ENCODE assay signal across 22 cellular contexts in genomic region chr10:96023168-96023567, GRCh38. TPM values are rescaled to one million over a fixed set of nuclear protein-coding genes. Genes with fewer than 3 reads are reported as not detected.
DNase-seq lines count a peak whose midpoint lies in the region; ATAC-seq, FAIRE-seq and TF ChIP-seq lines count a peak whose summit lies in the region.
"Had no signal": no experiment of that assay in that cellular context is flagged by ENCODE, and none has a peak within 500 bp of the region (broad histone marks: within the 10 kb centered on the region; RNA-seq: fewer than 3 reads in every experiment).

No MANE protein-coding gene starts in this region.

- H3K27ac Mint-ChIP-seq in activated naive CD8-positive, alpha-beta T cell treated with anti-CD3 and anti-CD28 coated beads, Interleukin-2, amount 50 U/mL, for 24 hours, result no peak overlapping the region
- H3K27ac Mint-ChIP-seq in activated naive CD8-positive, alpha-beta T cell treated with anti-CD3 and anti-CD28 coated beads for 36 hours, result no peak overlapping the region
- H3K27ac Mint-ChIP-seq: B cell; CD4-positive, CD25-positive, alpha-beta regulatory T cell; CD8-positive, alpha-beta T cell had no signal

- intact Hi-C loops in thyroid gland (cut with DNase I), result no loop called here

- no peak for TF ChIP-seq POLR2A in GM12891 (IDR thresholded peaks at IDR 0.05; ENCODE audit: low read depth, low read length)
- no peak for TF ChIP-seq POLR2A in thyroid gland (IDR thresholded peaks at IDR 0.05)

- H3K27ac ChIP-seq in rectal smooth muscle tissue (ENCODE audit: low read depth, low read length), result peak overlapping the region; percentile 56
- H3K27ac ChIP-seq in thyroid gland, result no peak overlapping the region
- H3K27ac ChIP-seq: 22Rv1, BLaER1, C4-2B, GM23248 had no signal

- no peak overlapping the region for H3K9ac ChIP-seq in rectal smooth muscle tissue (ENCODE audit: low read length)
- H3K9ac ChIP-seq: BLaER1, GM23248 had no signal

- FAIRE-seq in GM12891 (lab: Jason Lieb, UNC), result peak; percentile 28
- FAIRE-seq: A204.1, G401.6, GM19239, H1 had no signal

- no peaks in the 10 kb centered on the region for H3K4me1 Mint-ChIP-seq in activated naive CD8-positive, alpha-beta T cell treated with anti-CD3 and anti-CD28 coated beads, Interleukin-2, amount 50 U/mL, for 24 hours
- no peaks in the 10 kb centered on the region for H3K4me1 Mint-ChIP-seq in activated naive CD8-positive, alpha-beta T cell treated with anti-CD3 and anti-CD28 coated beads for 36 hours
- H3K4me1 Mint-ChIP-seq: B cell; CD4-positive, CD25-positive, alpha-beta regulatory T cell had no signal

- peaks cover 8% of the 10 kb centered on the region for H3K4me1 ChIP-seq in rectal smooth muscle tissue (ENCODE audit: control insufficient read depth, insufficient read depth, low read length)
- no peaks in the 10 kb centered on the region for H3K4me1 ChIP-seq in thyroid gland
- H3K4me1 ChIP-seq: BLaER1, Caco-2 had no signal

- H3K9me3 ChIP-seq in thyroid gland, result no peaks in the 10 kb centered on the region
- H3K9me3 ChIP-seq: Caco-2 had no signal

- no peak overlapping the region for H3K4me3 Mint-ChIP-seq in activated naive CD8-positive, alpha-beta T cell treated with anti-CD3 and anti-CD28 coated beads, Interleukin-2, amount 50 U/mL, for 24 hours
- no peak overlapping the region for H3K4me3 Mint-ChIP-seq in activated naive CD8-positive, alpha-beta T cell treated with anti-CD3 and anti-CD28 coated beads for 36 hours
- H3K4me3 Mint-ChIP-seq: B cell; CD4-positive, CD25-positive, alpha-beta regulatory T cell; CD8-positive, alpha-beta T cell had no signal

- DNase-seq in activated naive CD8-positive, alpha-beta T cell treated with anti-CD3 and anti-CD28 coated beads, Interleukin-2, amount 50 U/mL, for 24 hours, result no peak
- no peak for DNase-seq in activated naive CD8-positive, alpha-beta T cell treated with anti-CD3 and anti-CD28 coated beads for 36 hours
- DNase-seq in GM12891 (ENCODE audit: insufficient read length, low spot score) (no peak), thyroid gland (no peak)
- DNase-seq: Caco-2; CD4-positive, CD25-positive, alpha-beta regulatory T cell; CD8-positive, alpha-beta T cell; DMS153; DND-41; GM23248; H7; HCEC 1CT had no signal

- H3K27me3 ChIP-seq in rectal smooth muscle tissue (ENCODE audit: control insufficient read depth, insufficient read depth, low read length) (no peaks in the 10 kb centered on the region), thyroid gland (no peaks in the 10 kb centered on the region)
- H3K27me3 ChIP-seq: BLaER1 had no signal

- H3K9me3 Mint-ChIP-seq in activated naive CD8-positive, alpha-beta T cell treated with anti-CD3 and anti-CD28 coated beads, Interleukin-2, amount 50 U/mL, for 24 hours, result no peaks in the 10 kb centered on the region
- H3K9me3 Mint-ChIP-seq in activated naive CD8-positive, alpha-beta T cell treated with anti-CD3 and anti-CD28 coated beads for 36 hours, result no peaks in the 10 kb centered on the region
- H3K9me3 Mint-ChIP-seq: CD4-positive, CD25-positive, alpha-beta regulatory T cell; CD8-positive, alpha-beta T cell had no signal

- H3K36me3 Mint-ChIP-seq in activated naive CD8-positive, alpha-beta T cell treated with anti-CD3 and anti-CD28 coated beads, Interleukin-2, amount 50 U/mL, for 24 hours (ENCODE audit: low read depth), result no peaks in the 10 kb centered on the region
- H3K36me3 Mint-ChIP-seq in activated naive CD8-positive, alpha-beta T cell treated with anti-CD3 and anti-CD28 coated beads for 36 hours, result no peaks in the 10 kb centered on the region
- H3K36me3 Mint-ChIP-seq: CD4-positive, CD25-positive, alpha-beta regulatory T cell; CD8-positive, alpha-beta T cell had no signal

- H3K27me3 Mint-ChIP-seq in activated naive CD8-positive, alpha-beta T cell treated with anti-CD3 and anti-CD28 coated beads, Interleukin-2, amount 50 U/mL, for 24 hours, result no peaks in the 10 kb centered on the region
- no peaks in the 10 kb centered on the region for H3K27me3 Mint-ChIP-seq in activated naive CD8-positive, alpha-beta T cell treated with anti-CD3 and anti-CD28 coated beads for 36 hours
- H3K27me3 Mint-ChIP-seq: B cell; CD4-positive, CD25-positive, alpha-beta regulatory T cell had no signal

- H3K36me3 ChIP-seq in rectal smooth muscle tissue (ENCODE audit: control insufficient read depth, insufficient read depth, low read length) (no peaks in the 10 kb centered on the region), thyroid gland (no peaks in the 10 kb centered on the region)
- H3K36me3 ChIP-seq: BLaER1 had no signal

- H3K4me3 ChIP-seq in rectal smooth muscle tissue (ENCODE audit: low read length) (no peak overlapping the region), thyroid gland (replicated peaks in 1 of 3) (no peak overlapping the region)
- H3K4me3 ChIP-seq: BLaER1, GM23248 had no signal

- peak; percentile 43 for ATAC-seq in activated naive CD8-positive, alpha-beta T cell treated with anti-CD3 and anti-CD28 coated beads, Interleukin-2, amount 50 U/mL, for 24 hours
- no peak for ATAC-seq in HG02588 (IDR thresholded peaks at IDR 0.05; ENCODE audit: unreplicated experiment)
- ATAC-seq: CD8-positive, alpha-beta T cell had no signal

- TF ChIP-seq CTCF in thyroid gland (IDR thresholded peaks at IDR 0.05), result no peak

TF ChIP-seq in GM12891, 5 proteins besides CTCF, POLR2A, EP300 and RAD21:
- TF ChIP-seq POU2F2 (IDR thresholded peaks at IDR 0.05; ENCODE audit: low read depth, low read length) (no peak), TAF1 (IDR thresholded peaks at IDR 0.05; ENCODE audit: low read depth, low read length) (no peak), SPI1 (IDR thresholded peaks at IDR 0.05; ENCODE audit: low read depth, low read length) (no peak), PAX5 (IDR thresholded peaks at IDR 0.05; ENCODE audit: insufficient read depth, low read length, severe bottlenecking) (no peak), POLR2AphosphoS5 (IDR thresholded peaks at IDR 0.05; ENCODE audit: low read depth, low read length) (no peak)

RNA-seq across cellular contexts. Expression of gene CCNJ, which starts 20.2 kb away (rescaled TPM):
- total RNA-seq in activated naive CD8-positive, alpha-beta T cell treated with anti-CD3 and anti-CD28 coated beads for 36 hours, result 1 to 10 TPM; 6.8 to 7.8 TPM
- polyA plus RNA-seq in GM12891 (2012; ENCODE audit: low read depth, missing spikeins), result 2.1 TPM
- 10 to 100 TPM in 1 of 4 donors, 1 to 10 TPM in 3; 4.6 to 10.6 (median 5.8) TPM for total RNA-seq in thyroid gland
